ENCODE assay signal across 1 cellular context in the genomic region with DNA sequence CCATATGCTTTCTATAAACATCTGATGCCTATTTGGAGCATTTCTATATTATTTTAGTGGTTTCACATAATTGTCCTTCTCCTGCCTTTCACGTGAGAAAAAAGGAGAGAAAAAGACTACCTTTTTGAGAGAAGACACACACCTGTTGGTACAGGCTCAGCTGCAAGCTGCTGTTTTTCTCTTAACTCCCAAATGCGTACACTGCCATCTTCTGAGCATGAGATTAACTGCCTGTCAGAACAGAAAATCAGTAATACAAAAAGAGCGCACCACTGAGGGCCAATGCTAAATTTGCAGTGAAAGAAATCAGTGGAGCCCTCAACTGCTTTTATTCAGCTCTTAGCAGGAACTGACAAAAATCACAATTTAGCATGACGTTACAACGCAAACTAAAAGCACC.
TF ChIP-seq lines count a peak whose summit lies in the region.

No MANE protein-coding gene starts in this region.

TF ChIP-seq in liver, 16 proteins besides CTCF, POLR2A, EP300 and RAD21 (continued from another document):
- no peak for TF ChIP-seq ZBTB33 (IDR thresholded peaks at IDR 0.05)
